ENCODE assay signal across 8 cellular contexts in the genomic region with DNA sequence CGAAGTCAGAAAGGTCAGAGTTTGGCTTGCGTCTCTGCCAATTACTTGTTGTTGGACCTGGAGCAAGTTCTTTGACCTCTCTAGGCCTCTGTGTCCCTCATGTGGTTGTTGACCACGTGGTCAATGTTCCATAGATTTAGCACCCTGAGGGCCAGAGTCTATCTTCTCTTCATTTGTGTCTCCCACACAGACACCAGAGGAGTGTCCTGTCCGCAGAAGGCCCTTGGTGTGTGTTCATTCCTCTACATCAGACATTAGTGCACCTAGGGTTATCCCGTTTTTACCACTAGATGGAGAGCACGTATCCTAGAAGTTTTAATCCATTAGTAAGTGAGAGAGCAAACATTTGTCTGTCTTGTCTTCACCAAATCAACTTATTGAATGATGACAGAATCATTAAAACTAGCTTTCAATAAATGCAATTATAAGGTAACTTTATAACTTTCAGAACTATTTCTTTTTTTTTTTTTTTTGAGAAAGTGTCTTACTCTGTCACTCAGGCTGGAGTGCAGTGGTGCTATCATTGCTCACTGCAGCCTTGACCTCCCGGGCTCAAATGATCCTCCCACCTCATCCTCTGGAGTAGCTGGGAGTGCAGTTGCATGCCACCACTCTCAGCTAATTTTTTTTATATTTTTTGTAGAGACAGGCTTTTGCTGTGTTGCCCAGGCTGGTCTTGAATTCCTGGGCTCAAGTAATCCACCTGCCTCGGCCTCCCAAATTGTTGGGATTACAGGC.
A peak's percentile ranks its signal among the peaks of the same experiment; 100 is the strongest.
DNase-seq lines count a peak whose midpoint lies in the region; ATAC-seq and TF ChIP-seq lines count a peak whose summit lies in the region.

No MANE protein-coding gene starts in this region.

- H3K27me3 Mint-ChIP-seq in progenitor cell of endocrine pancreas: peaks cover 9% of the 10 kb centered on the region

- TF ChIP-seq CTCF in GM12875 (IDR thresholded peaks at IDR 0.05; ENCODE audit: borderline replicate concordance, insufficient read depth, low read depth, low read length) (peak; percentile 15; the same call in 1 of the 2 replicates), progenitor cell of endocrine pancreas (IDR thresholded peaks at IDR 0.05; ENCODE audit: unreplicated experiment) (peak; percentile 46)

- DNase-seq in NCI-H526 (lab: John Stamatoyannopoulos, UW) (peak; percentile 6 to 34), erythroblast (lab: John Stamatoyannopoulos, UW) (peak; percentile 31 to 51), progenitor cell of endocrine pancreas (ENCODE audit: low spot score, unreplicated experiment) (no peak), C1 segment of cervical spinal cord (lab: John Stamatoyannopoulos, UW) (no peak)
- DNase-seq in activated effector memory CD4-positive, alpha-beta T cell treated with Interleukin-2 at 50 U/mL for 16 hours: no peak
- DNase-seq in effector CD4-positive, alpha-beta T cell: no peak

- ATAC-seq in GM18520 (IDR thresholded peaks at IDR 0.05; ENCODE audit: unreplicated experiment): no peak

- no peaks in the 10 kb centered on the region for H3K9me3 Mint-ChIP-seq in progenitor cell of endocrine pancreas (ENCODE audit: low read depth)

- H3K4me3 Mint-ChIP-seq in progenitor cell of endocrine pancreas (ENCODE audit: low read depth): no peak overlapping the region

- TF ChIP-seq POLR2A in erythroblast (IDR thresholded peaks at IDR 0.05; ENCODE audit: low read length): no peak

- H3K4me3 ChIP-seq in GM12875 (ENCODE audit: low read depth, low read length): no peak overlapping the region

- no peaks in the 10 kb centered on the region for H3K36me3 Mint-ChIP-seq in progenitor cell of endocrine pancreas (ENCODE audit: insufficient read depth)

- H3K27ac Mint-ChIP-seq in progenitor cell of endocrine pancreas: no peak overlapping the region

- no peaks in the 10 kb centered on the region for H3K4me1 Mint-ChIP-seq in progenitor cell of endocrine pancreas (ENCODE audit: low read depth)

Comparison
In these comparisons a context has a peak if more than half of its experiments do, and no peak if none do; other contexts are left out.
1. DNase-seq: peak in NCI-H526 (2 of 2) and erythroblast (2 of 2); none in progenitor cell of endocrine pancreas (single experiment), C1 segment of cervical spinal cord (0 of 14), activated effector memory CD4-positive, alpha-beta T cell treated with Interleukin-2 at 50 U/mL for 16 hours (single experiment) and effector CD4-positive, alpha-beta T cell (single experiment).